In the genomic region with DNA sequence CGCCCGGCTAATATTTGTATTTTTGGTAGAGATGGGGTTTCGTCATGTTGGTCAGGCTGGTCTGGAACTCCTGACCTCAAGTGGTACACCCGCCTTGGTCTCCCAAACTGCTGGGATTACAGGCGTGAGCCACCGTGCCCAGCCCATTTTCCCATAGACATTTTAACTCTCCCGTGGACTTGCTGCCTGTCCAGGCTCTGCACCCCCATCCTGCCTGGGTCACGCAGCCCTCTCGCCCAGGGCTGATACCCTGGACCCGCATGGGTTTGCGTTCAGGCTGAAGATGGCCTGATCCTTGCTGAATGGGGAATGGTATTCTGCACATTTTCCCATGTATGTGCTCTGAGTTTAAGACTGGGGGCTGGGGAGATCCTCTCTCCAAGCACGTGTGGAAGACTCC, we compare ENCODE assay signal across 15 cellular contexts.
"Had no signal": no experiment of that assay in that cellular context is flagged by ENCODE, and none has a peak within 500 bp of the region (broad histone marks: within the 10 kb centered on the region; RNA-seq: fewer than 3 reads in every experiment).

No MANE protein-coding gene starts in this region.

- H3K36me3 Mint-ChIP-seq: activated naive CD4-positive, alpha-beta T cell treated with anti-CD3 and anti-CD28 coated beads, Interleukin-2, amount 10 ng/mL, durations not matched to agents 7 days and 5 days; memory B cell had no signal

- H3K4me3 Mint-ChIP-seq: activated naive CD4-positive, alpha-beta T cell treated with anti-CD3 and anti-CD28 coated beads, Interleukin-2, amount 10 ng/mL, durations not matched to agents 7 days and 5 days; memory B cell; stimulated activated naive CD8-positive, alpha-beta T cell treated with anti-CD3 and anti-CD28 coated beads, Interleukin-15, amount 100 ng/mL, for 72 hours had no signal

- H3K4me1 Mint-ChIP-seq: memory B cell had no signal

- H3K27ac Mint-ChIP-seq: activated naive CD4-positive, alpha-beta T cell treated with anti-CD3 and anti-CD28 coated beads, Interleukin-2, amount 10 ng/mL, durations not matched to agents 7 days and 5 days; memory B cell had no signal

- H3K9me3 Mint-ChIP-seq: activated naive CD4-positive, alpha-beta T cell treated with anti-CD3 and anti-CD28 coated beads, Interleukin-2, amount 10 ng/mL, durations not matched to agents 7 days and 5 days; memory B cell; naive thymus-derived CD4-positive, alpha-beta T cell; stimulated activated naive CD8-positive, alpha-beta T cell treated with anti-CD3 and anti-CD28 coated beads, Interleukin-15, amount 100 ng/mL, for 72 hours had no signal

- H3K27ac ChIP-seq: right lobe of liver, VCaP had no signal

- H3K9me3 ChIP-seq: mucosa of descending colon, right lobe of liver, testis had no signal

- ATAC-seq: esophagus mucosa; left lobe of liver; mucosa of descending colon; naive thymus-derived CD4-positive, alpha-beta T cell; stimulated activated naive CD8-positive, alpha-beta T cell treated with anti-CD3 and anti-CD28 coated beads, Interleukin-15, amount 100 ng/mL, for 72 hours had no signal

- H3K27me3 ChIP-seq: right lobe of liver, testis had no signal

- H3K36me3 ChIP-seq: right lobe of liver had no signal

- H3K4me3 ChIP-seq: coronary artery, mucosa of descending colon, right lobe of liver, testis had no signal

- H3K27me3 Mint-ChIP-seq: naive thymus-derived CD4-positive, alpha-beta T cell; stimulated activated naive CD8-positive, alpha-beta T cell treated with anti-CD3 and anti-CD28 coated beads, Interleukin-15, amount 100 ng/mL, for 72 hours had no signal

- DNase-seq: activated CD4-positive, alpha-beta T cell treated with anti-CD3 and anti-CD28 coated beads for 1 hour; activated CD4-positive, alpha-beta T cell treated with anti-CD3 and anti-CD28 coated beads, Interleukin-2, amount 50 U/mL, for 4 hours; activated naive CD4-positive, alpha-beta T cell treated with anti-CD3 and anti-CD28 coated beads, Interleukin-2, amount 10 ng/mL, durations not matched to agents 7 days and 5 days; central memory CD4-positive, alpha-beta T cell; naive thymus-derived CD4-positive, alpha-beta T cell; occipital lobe; right lobe of liver; stimulated activated naive CD8-positive, alpha-beta T cell treated with anti-CD3 and anti-CD28 coated beads, Interleukin-15, amount 100 ng/mL, for 72 hours had no signal
